Comparison of ENCODE assay signal across 27 cellular contexts in the genomic region with DNA sequence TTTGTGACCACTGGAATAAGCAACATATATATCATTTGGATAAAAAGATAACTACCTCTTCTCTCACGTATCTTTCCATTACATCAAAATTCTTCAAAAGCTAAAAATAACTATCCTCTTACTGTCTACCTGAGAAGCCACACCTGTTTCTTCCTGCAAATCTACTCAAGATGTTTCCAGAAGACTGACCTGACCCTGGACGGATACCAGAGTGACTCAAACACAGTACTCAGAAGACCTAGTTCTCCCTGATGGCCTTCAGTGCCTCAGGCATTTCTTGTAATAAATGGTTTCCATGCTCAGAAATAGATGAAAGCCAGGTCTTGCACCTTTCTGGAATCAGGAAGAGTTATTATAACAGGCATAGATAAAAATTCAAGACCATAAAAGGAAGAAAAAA.
DNase-seq lines count a peak whose midpoint lies in the region; ATAC-seq, FAIRE-seq and TF ChIP-seq lines count a peak whose summit lies in the region.
"Had no signal": no experiment of that assay in that cellular context is flagged by ENCODE, and none has a peak within 500 bp of the region (broad histone marks: within the 10 kb centered on the region; RNA-seq: fewer than 3 reads in every experiment).

No MANE protein-coding gene starts in this region.

- no peaks in the 10 kb centered on the region for H3K9me2 ChIP-seq in Loucy (replicated peaks; ENCODE audit: low read depth, low read length)

- H3K36me3 ChIP-seq in Loucy (ENCODE audit: insufficient read depth, low read length), result no peaks in the 10 kb centered on the region
- H3K36me3 ChIP-seq in bronchial epithelial cell (ENCODE audit: control insufficient read depth, insufficient read depth, low read length), result no peaks in the 10 kb centered on the region
- no peaks in the 10 kb centered on the region for H3K36me3 ChIP-seq in keratinocyte (ENCODE audit: control insufficient read depth in 2 of 2, extremely low read depth in 1 of 2, insufficient read depth in 2 of 2, low read length in 2 of 2)
- no peaks in the 10 kb centered on the region for H3K36me3 ChIP-seq in parathyroid adenoma (ENCODE audit: control insufficient read depth, insufficient read depth, low read length)
- no peaks in the 10 kb centered on the region for H3K36me3 ChIP-seq in psoas muscle (ENCODE audit: insufficient read depth in 1 of 2, low read depth in 1 of 2)
- H3K36me3 ChIP-seq: BLaER1 treated with 17β-estradiol and CSF1 and Interleukin-3, amounts not matched to agents 10 nM and 100 nM; MG63 had no signal

- dilution Hi-C loops in keratinocyte (cut with MboI; ENCODE audit: extremely low pct_ligation_motif_present, low sequenced_read_pairs), result no loop called here

- ATAC-seq in psoas muscle, result no peak
- ATAC-seq: A549, K562 had no signal

- H3K9ac ChIP-seq in Loucy (ENCODE audit: low read depth, low read length, poor library complexity, severe bottlenecking), result no peak overlapping the region
- no peak overlapping the region for H3K9ac ChIP-seq in keratinocyte (ENCODE audit: control insufficient read depth, extremely low read depth, insufficient read depth, low read length)
- no peak overlapping the region for H3K9ac ChIP-seq in parathyroid adenoma
- H3K9ac ChIP-seq: BLaER1 treated with 17β-estradiol and CSF1 and Interleukin-3, amounts not matched to agents 10 nM and 100 nM had no signal

- TF ChIP-seq CTCF in Loucy (conservative IDR thresholded peaks at IDR 0.05; ENCODE audit: low read length), result no peak
- no peak for TF ChIP-seq CTCF in bronchial epithelial cell (IDR thresholded peaks at IDR 0.05; ENCODE audit: insufficient read depth, low read length, severe bottlenecking)
- no peak for TF ChIP-seq CTCF in keratinocyte (optimal IDR thresholded peaks at IDR 0.05 in 1 of 3, IDR thresholded peaks at IDR 0.05 in 1 of 3, conservative IDR thresholded peaks at IDR 0.05 in 1 of 3; ENCODE audit: extremely low read depth in 1 of 3, insufficient read depth in 2 of 3, low read length in 3 of 3)
- no peak for TF ChIP-seq CTCF in parathyroid adenoma (IDR thresholded peaks at IDR 0.05)
- no peak for TF ChIP-seq CTCF in psoas muscle (IDR thresholded peaks at IDR 0.05)

- H2AFZ ChIP-seq in Loucy (ENCODE audit: low read length) (0 out of 2 replicates have a peak overlapping the region, but pooled peaks have one; percentile 13), keratinocyte (ENCODE audit: control insufficient read depth, low read length) (no peak overlapping the region), parathyroid adenoma (peak overlapping the region; percentile 20)
- H2AFZ ChIP-seq: PC-9 had no signal

- intact Hi-C loops in psoas muscle (cut with DNase I), result loop anchor here in 1 of 2 donors (2.0 kb wide), 1 partner anchor 37 kb away; no protein-coding TSS in a partner anchor

- H3K79me2 ChIP-seq in Loucy (ENCODE audit: insufficient read depth, low read length), result no peaks in the 10 kb centered on the region
- H3K79me2 ChIP-seq in keratinocyte (ENCODE audit: control insufficient read depth, insufficient read depth, low read length), result no peaks in the 10 kb centered on the region
- H3K79me2 ChIP-seq in parathyroid adenoma, result no peaks in the 10 kb centered on the region

- H3K4me2 ChIP-seq in Loucy (ENCODE audit: low read depth, low read length, poor library complexity, severe bottlenecking), result no peak overlapping the region
- no peak overlapping the region for H3K4me2 ChIP-seq in keratinocyte (ENCODE audit: control insufficient read depth, extremely low read depth, insufficient read depth, low read depth, low read length)
- no peak overlapping the region for H3K4me2 ChIP-seq in parathyroid adenoma (ENCODE audit: low read length)
- H3K4me2 ChIP-seq: A549; BLaER1 treated with 17β-estradiol and CSF1 and Interleukin-3, amounts not matched to agents 10 nM and 100 nM; PC-9 had no signal

- H4K20me1 ChIP-seq in Loucy (ENCODE audit: insufficient read depth, low read length, poor library complexity, severe bottlenecking) (no peaks in the 10 kb centered on the region), keratinocyte (ENCODE audit: control insufficient read depth, extremely low read depth, insufficient read depth, low read length) (no peaks in the 10 kb centered on the region)
- H4K20me1 ChIP-seq: BLaER1 treated with 17β-estradiol and CSF1 and Interleukin-3, amounts not matched to agents 10 nM and 100 nM had no signal

- peak; percentile 27 for DNase-seq in bronchial epithelial cell (ENCODE audit: low read depth)
- peak; percentile 17 for DNase-seq in keratinocyte (ENCODE audit: low read depth, low spot score)
- no peak for DNase-seq in anterior cingulate cortex (lab: John Stamatoyannopoulos, UW)
- no peak for DNase-seq in psoas muscle
- no peak for DNase-seq in activated T-cell treated with anti-CD3 and anti-CD28 coated beads, Interleukin-2, amount 50 U/mL, for 1 hour
- no peak for DNase-seq in HTR-8/SVneo (ENCODE audit: insufficient read length, low spot score)
- DNase-seq: AML-193; CD4-positive, alpha-beta T cell; H7; Kasumi-1; MG63; NCI-H1105 treated with DMSO at 0.1 percent for 48 hours; NCI-H146; NCI-H1930; NCI-H2107; NCI-H446; NCI-H524 treated with DMSO at 0.1 percent for 48 hours; NCI-H774; SHP77 had no signal

- H3K9me3 ChIP-seq in Loucy (ENCODE audit: insufficient read depth, low read depth, low read length) (no peaks in the 10 kb centered on the region), keratinocyte (ENCODE audit: control insufficient read depth, low read depth, low read length) (no peaks in the 10 kb centered on the region), parathyroid adenoma (ENCODE audit: control insufficient read depth, low read length) (no peaks in the 10 kb centered on the region), psoas muscle (no peaks in the 10 kb centered on the region)
- H3K9me3 ChIP-seq: A549; BLaER1 treated with 17β-estradiol and CSF1 and Interleukin-3, amounts not matched to agents 10 nM and 100 nM; MG63 had no signal

- no peak overlapping the region for H3K4me3 ChIP-seq in Loucy (ENCODE audit: low read length, poor library complexity, severe bottlenecking)
- no peak overlapping the region for H3K4me3 ChIP-seq in bronchial epithelial cell (ENCODE audit: low read depth, low read length)
- no peak overlapping the region for H3K4me3 ChIP-seq in keratinocyte (ENCODE audit: control insufficient read depth in 2 of 3, extremely low read depth in 1 of 3, insufficient read depth in 2 of 3, low read depth in 1 of 3, low read length in 3 of 3)
- H3K4me3 ChIP-seq in parathyroid adenoma (ENCODE audit: low read depth, low read length), result no peak overlapping the region
- no peak overlapping the region for H3K4me3 ChIP-seq in psoas muscle
- H3K4me3 ChIP-seq: A549; BLaER1 treated with 17β-estradiol and CSF1 and Interleukin-3, amounts not matched to agents 10 nM and 100 nM; K562; MG63; PC-9 had no signal

- H3K27ac ChIP-seq in keratinocyte (ENCODE audit: control insufficient read depth, insufficient read depth, low read length) (no peak overlapping the region), parathyroid adenoma (no peak overlapping the region), psoas muscle (no peak overlapping the region)
- H3K27ac ChIP-seq: A549; BLaER1 treated with 17β-estradiol and CSF1 and Interleukin-3, amounts not matched to agents 10 nM and 100 nM; PC-9 had no signal

- 89 to 97% (median 94%) methylated on average over 2 of the region's 2 CpGs for WGBS in psoas muscle, 3 donors

- no peaks in the 10 kb centered on the region for H3F3A ChIP-seq in Loucy (ENCODE audit: low read depth)

- H3K27me3 ChIP-seq in Loucy (ENCODE audit: insufficient read depth, low read length, poor library complexity, severe bottlenecking) (no peaks in the 10 kb centered on the region), bronchial epithelial cell (ENCODE audit: control insufficient read depth, insufficient read depth, low read length) (no peaks in the 10 kb centered on the region), keratinocyte (ENCODE audit: control insufficient read depth, extremely low read depth, insufficient read depth, low read length) (no peaks in the 10 kb centered on the region), parathyroid adenoma (ENCODE audit: control insufficient read depth, insufficient read depth, low read length) (no peaks in the 10 kb centered on the region), psoas muscle (ENCODE audit: insufficient read depth in 3 of 3, low read length in 2 of 3) (no peaks in the 10 kb centered on the region)
- H3K27me3 ChIP-seq: BLaER1 treated with 17β-estradiol and CSF1 and Interleukin-3, amounts not matched to agents 10 nM and 100 nM; MG63 had no signal

- peaks cover 19% of the 10 kb centered on the region for H3K4me1 ChIP-seq in Loucy (ENCODE audit: insufficient read depth, low read length, poor library complexity, severe bottlenecking)
- H3K4me1 ChIP-seq in keratinocyte (ENCODE audit: control insufficient read depth, extremely low read depth, insufficient read depth, low read length), result peaks cover 14% of the 10 kb centered on the region
- peaks cover 12% of the 10 kb centered on the region for H3K4me1 ChIP-seq in parathyroid adenoma
- peaks cover 11% of the 10 kb centered on the region for H3K4me1 ChIP-seq in psoas muscle
- H3K4me1 ChIP-seq: A549 had no signal

- FAIRE-seq in bronchial epithelial cell (lab: Jason Lieb, UNC) (peak; percentile 28), keratinocyte (lab: Jason Lieb, UNC) (no peak), HTR-8/SVneo (lab: Jason Lieb, UNC) (no peak)
- FAIRE-seq: A549, D721Med, GM19239, K562 had no signal

- no peaks in the 10 kb centered on the region for H3K9me1 ChIP-seq in keratinocyte (ENCODE audit: control insufficient read depth, extremely low read depth, insufficient read depth, low read length)

Comparison
In these comparisons a context has a peak if more than half of its experiments do, and no peak if none do; other contexts are left out.
1. DNase-seq: peak in bronchial epithelial cell (single experiment) and keratinocyte (single experiment); none in anterior cingulate cortex (0 of 58), psoas muscle (0 of 2), activated T-cell treated with anti-CD3 and anti-CD28 coated beads, Interleukin-2, amount 50 U/mL, for 1 hour (single experiment) and HTR-8/SVneo (single experiment).